ENCODE assay signal across 1 cellular context in the genomic region with DNA sequence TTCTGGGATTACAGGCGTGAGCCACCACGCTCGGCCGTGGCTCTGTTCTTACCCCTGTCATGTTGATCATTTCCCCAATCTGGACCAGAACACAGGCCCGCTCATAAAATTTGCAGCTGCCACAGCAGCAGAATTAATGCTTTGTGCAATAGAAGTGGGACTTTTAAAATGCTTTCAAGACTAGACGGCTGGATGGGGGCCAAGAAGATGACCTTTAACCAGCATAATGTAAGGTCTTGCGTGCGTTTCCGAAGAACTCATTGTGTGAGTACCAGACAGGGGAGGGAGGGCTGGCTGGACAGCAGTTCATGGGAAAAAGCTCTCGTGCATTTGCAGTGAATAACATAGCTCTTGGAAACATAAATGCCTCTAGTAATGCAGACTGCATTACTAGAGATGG.
TF ChIP-seq lines count a peak whose summit lies in the region.

No MANE protein-coding gene starts in this region.

TF ChIP-seq in endothelial cell of umbilical vein, 7 proteins besides CTCF, POLR2A, EP300 and RAD21 (continued from another document):
- TF ChIP-seq GATA2 (IDR thresholded peaks at IDR 0.05; ENCODE audit: insufficient read depth, insufficient read length, low read depth, low read length) (no peak), EZH2 (IDR thresholded peaks at IDR 0.05; ENCODE audit: borderline replicate concordance, low read depth, low read length, severe bottlenecking) (no peak), JUN (IDR thresholded peaks at IDR 0.05; ENCODE audit: borderline replicate concordance, insufficient read depth, insufficient read length, low read depth) (no peak), MAX (IDR thresholded peaks at IDR 0.05; ENCODE audit: insufficient read depth, insufficient read length) (no peak), MYC (IDR thresholded peaks at IDR 0.05; ENCODE audit: low read depth, low read length) (no peak)
